In the genomic region with DNA sequence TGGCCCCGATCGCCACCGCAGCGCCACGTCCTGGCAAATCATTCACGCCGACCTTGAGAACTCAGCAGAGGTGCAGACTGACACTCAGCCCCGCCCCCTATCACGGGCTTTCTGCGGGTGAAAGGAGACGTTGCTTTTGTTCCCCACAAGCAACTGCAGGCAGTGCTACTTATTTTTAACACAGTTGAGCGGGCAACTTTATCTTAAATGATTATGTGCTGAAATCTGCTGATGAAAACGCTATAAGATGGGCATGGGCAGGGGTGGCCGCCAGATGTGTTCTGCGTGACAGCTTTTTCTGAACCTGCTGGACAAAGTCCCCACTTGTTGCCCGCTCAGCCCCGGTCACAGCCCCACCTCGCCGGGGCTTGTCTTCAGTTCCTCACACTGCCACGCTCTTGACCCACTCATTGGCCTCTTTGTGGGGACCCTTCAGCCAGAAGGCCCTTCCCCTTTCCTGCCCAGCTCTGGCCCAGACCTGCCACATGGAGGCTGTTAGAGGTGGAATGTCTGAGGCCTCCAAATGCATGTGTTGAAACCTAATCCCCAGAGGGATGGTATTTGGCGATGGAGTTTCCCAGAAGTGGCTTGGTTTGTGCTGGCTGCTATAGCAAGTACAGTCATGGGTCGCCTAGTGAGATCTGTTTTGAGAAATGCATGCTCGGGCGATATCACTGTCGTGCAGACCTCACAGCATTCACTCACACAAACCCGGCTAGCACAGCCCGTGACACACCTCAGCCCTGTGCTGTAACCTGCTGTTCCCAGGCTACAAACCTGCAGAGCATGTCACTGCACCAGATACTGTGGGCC, we compare ENCODE assay signal across 8 cellular contexts. TPM values are rescaled to one million over a fixed set of nuclear protein-coding genes. Genes with fewer than 3 reads are reported as not detected.
A peak's percentile ranks its signal among the peaks of the same experiment; 100 is the strongest.
DNase-seq lines count a peak whose midpoint lies in the region; ATAC-seq and TF ChIP-seq lines count a peak whose summit lies in the region.

No MANE protein-coding gene starts in this region.

- no peaks in the 10 kb centered on the region for H3K9me3 ChIP-seq in mucosa of descending colon

- peaks cover 5% of the 10 kb centered on the region for H3K4me1 ChIP-seq in mucosa of descending colon (ENCODE audit: low read depth)

- DNase-seq in AG09319 (ENCODE audit: extremely low read depth, low read depth): peak; percentile 61
- DNase-seq in M059J (ENCODE audit: low read depth): peak; percentile 23
- peak; percentile 88 for DNase-seq in choroid plexus epithelial cell (ENCODE audit: low read depth)
- peak; percentile 77 to 81 (median 80) for DNase-seq in mucosa of descending colon
- DNase-seq in activated CD4-positive, CD25-positive, alpha-beta regulatory T cell (lab: John Stamatoyannopoulos, UW): no peak
- no peak for DNase-seq in effector CD4-positive, alpha-beta T cell
- DNase-seq in HuH-7.5 (ENCODE audit: low spot score): no peak

- H3K4me3 ChIP-seq in choroid plexus epithelial cell (ENCODE audit: low read depth, low read length) (no peak overlapping the region), mucosa of descending colon (no peak overlapping the region)

- intact Hi-C loops in mucosa of descending colon (cut with DNase I, micrococcal nuclease): no loop called here

- no peak for TF ChIP-seq CTCF in AG09319 (IDR thresholded peaks at IDR 0.05; ENCODE audit: low read depth, low read length)
- TF ChIP-seq CTCF in choroid plexus epithelial cell (conservative IDR thresholded peaks at IDR 0.05; ENCODE audit: low read depth, low read length): no peak
- TF ChIP-seq CTCF in mucosa of descending colon (IDR thresholded peaks at IDR 0.05): no peak

- ATAC-seq in mucosa of descending colon: peak; percentile 81
- no peak for ATAC-seq in HG03354 (IDR thresholded peaks at IDR 0.05; ENCODE audit: poor library complexity, severe bottlenecking, unreplicated experiment)

- no peaks in the 10 kb centered on the region for H3K36me3 ChIP-seq in mucosa of descending colon (ENCODE audit: low read depth)

RNA-seq across cellular contexts. Expression of a gene that starts 15.7 kb away (rescaled TPM):
- total RNA-seq in M059J (2014; rRNA removed; shearing (Covaris generic)): 138 and 149 TPM in 2 replicates
- total RNA-seq in mucosa of descending colon: 100 to 1,000 TPM; 113 to 179 (median 161) TPM

RNA-seq across cellular contexts. Expression of a gene that starts 43.9 kb away (rescaled TPM):
- 23.8 and 42.8 TPM in 2 replicates for total RNA-seq in M059J (2014; rRNA removed; shearing (Covaris generic))
- total RNA-seq in mucosa of descending colon: 10 to 100 TPM; 11.1 to 22.5 (median 14.8) TPM

RNA-seq across cellular contexts. Expression of a gene that starts 44.0 kb away (rescaled TPM):
- total RNA-seq in M059J (2014; rRNA removed; shearing (Covaris generic)): 2.0 and 4.7 TPM in 2 replicates
- total RNA-seq in mucosa of descending colon: under 1 TPM; 0.32 to 0.48 (median 0.47) TPM

Comparison
In these comparisons a context has a peak if more than half of its experiments do, and no peak if none do; other contexts are left out.
1. DNase-seq: peak in AG09319 (single experiment), M059J (single experiment), choroid plexus epithelial cell (single experiment) and mucosa of descending colon (3 of 3); none in activated CD4-positive, CD25-positive, alpha-beta regulatory T cell (0 of 4), effector CD4-positive, alpha-beta T cell (single experiment) and HuH-7.5 (single experiment).